Comparison of ENCODE assay signal across 24 cellular contexts in genomic region chr1:18161690-18162089, GRCh38. TPM values are rescaled to one million over a fixed set of nuclear protein-coding genes. Genes with fewer than 3 reads are reported as not detected.
"Had no signal": no experiment of that assay in that cellular context is flagged by ENCODE, and none has a peak within 500 bp of the region (broad histone marks: within the 10 kb centered on the region; RNA-seq: fewer than 3 reads in every experiment).

No MANE protein-coding gene starts in this region.

- H3K27ac ChIP-seq: VCaP had no signal

- H3K4me3 ChIP-seq: ascending aorta, body of pancreas had no signal

- H3K27me3 ChIP-seq: ascending aorta, body of pancreas had no signal

- DNase-seq: activated CD4-positive, alpha-beta T cell treated with anti-CD3 and anti-CD28 coated beads for 48 hours; activated CD4-positive, alpha-beta T cell treated with anti-CD3 and anti-CD28 coated beads, Interleukin-2, amount 50 U/mL, for 48 hours; activated CD8-positive, alpha-beta memory T cell treated with anti-CD3 and anti-CD28 coated beads, Interleukin-2, amount 10 ng/mL, durations not matched to agents 7 days and 5 days; activated effector memory CD4-positive, alpha-beta T cell treated with Interleukin-2 at 50 U/mL for 16 hours; activated naive CD4-positive, alpha-beta T cell; activated T-cell treated with anti-CD3 and anti-CD28 coated beads, Interleukin-2, amount 50 U/mL, for 24 hours; body of pancreas; Karpas-422; MM.1S; NCI-H1105; NCI-H1436; NCI-H187; NCI-H2081; NCI-H446; NCI-H524; PC-3; T-cell; T-helper 2 cell; T1000 had no signal

RNA-seq across cellular contexts. Expression of gene IGSF21, which starts 54.1 kb away (rescaled TPM):
- total RNA-seq: activated CD8-positive, alpha-beta memory T cell treated with anti-CD3 and anti-CD28 coated beads, Interleukin-2, amount 10 ng/mL, durations not matched to agents 7 days and 5 days; activated T-helper 1 cell treated with anti-CD3 and anti-CD28 coated beads, Interleukin-12 subunit alpha, Interleukin-12 subunit beta, Interleukin-2, Interleukin-4 antibody, amounts not matched to agents 30 ng/mL and 10 ng/mL and 1 ng/mL, durations not matched to agents 14 hours and 24 hours and 36 hours; bronchial epithelial cell; PC-3; SK-MEL-5; T-cell had no signal
